In the genomic region with DNA sequence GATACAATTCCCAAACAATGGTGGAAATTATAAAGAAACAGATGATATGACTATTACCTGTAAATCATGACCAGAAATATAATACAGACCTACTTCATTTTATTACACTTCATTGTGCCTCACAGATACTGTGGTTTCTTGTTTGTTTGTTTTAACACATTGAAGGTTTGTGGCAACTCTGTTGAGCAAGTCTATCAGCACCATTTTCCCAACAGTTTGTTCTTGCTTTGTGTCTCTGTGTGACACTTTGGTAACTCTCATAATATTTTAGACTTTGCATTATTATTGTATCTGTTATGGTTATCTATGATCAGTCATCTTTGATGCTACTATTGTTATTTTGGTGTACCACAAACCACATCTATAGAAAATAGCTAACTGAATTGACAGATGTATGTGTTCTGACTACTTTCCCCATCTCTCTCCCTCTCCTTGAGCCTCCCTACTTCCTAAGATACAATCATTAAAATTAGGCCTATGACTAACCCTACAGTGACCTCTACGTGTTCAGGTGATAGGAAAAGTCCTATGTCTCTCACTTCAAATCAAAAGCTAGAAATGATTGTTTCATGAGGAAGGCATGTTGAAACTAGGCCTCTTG, we compare ENCODE assay signal across 11 cellular contexts. TPM values are rescaled to one million over a fixed set of nuclear protein-coding genes. Genes with fewer than 3 reads are reported as not detected.
DNase-seq lines count a peak whose midpoint lies in the region; ATAC-seq and TF ChIP-seq lines count a peak whose summit lies in the region.
"Had no signal": no experiment of that assay in that cellular context is flagged by ENCODE, and none has a peak within 500 bp of the region (broad histone marks: within the 10 kb centered on the region; RNA-seq: fewer than 3 reads in every experiment).

No MANE protein-coding gene starts in this region.

- H3K27me3 Mint-ChIP-seq in activated CD4-positive, alpha-beta T cell treated with anti-CD3 and anti-CD28 coated beads, Interleukin-2, amount 10 ng/mL, durations not matched to agents 24 days and 14 days = no peaks in the 10 kb centered on the region
- no peaks in the 10 kb centered on the region for H3K27me3 Mint-ChIP-seq in natural killer cell treated with Interleukin-12 subunit alpha and Interleukin-12 subunit beta and Interleukin-15 and Interleukin-18, amount 100 ng/mL, for 72 hours
- H3K27me3 Mint-ChIP-seq: progenitor cell of endocrine pancreas had no signal

- H3K4me1 Mint-ChIP-seq in activated CD4-positive, alpha-beta T cell treated with anti-CD3 and anti-CD28 coated beads, Interleukin-2, amount 10 ng/mL, durations not matched to agents 24 days and 14 days = peaks cover 11% of the 10 kb centered on the region
- peaks cover 26 to 27% of the 10 kb centered on the region in 2 donors for H3K4me1 Mint-ChIP-seq in natural killer cell treated with Interleukin-12 subunit alpha and Interleukin-12 subunit beta and Interleukin-15 and Interleukin-18, amount 100 ng/mL, for 72 hours (ENCODE audit: low read depth in 2 of 2)

- intact Hi-C loops in activated CD4-positive, alpha-beta T cell treated with anti-CD3 and anti-CD28 coated beads, Interleukin-2, amount 10 ng/mL, durations not matched to agents 24 days and 14 days (cut with micrococcal nuclease) = loop anchor here (1.0 to 2.0 kb wide), 2 partner anchors 50 to 154 kb away; partner anchors contain the start of gene FBXO33

- no peaks in the 10 kb centered on the region for H3K9me3 Mint-ChIP-seq in activated CD4-positive, alpha-beta T cell treated with anti-CD3 and anti-CD28 coated beads, Interleukin-2, amount 10 ng/mL, durations not matched to agents 24 days and 14 days
- no peaks in the 10 kb centered on the region for H3K9me3 Mint-ChIP-seq in natural killer cell treated with Interleukin-12 subunit alpha and Interleukin-12 subunit beta and Interleukin-15 and Interleukin-18, amount 100 ng/mL, for 72 hours

- no peak for TF ChIP-seq CTCF in omental fat pad (IDR thresholded peaks at IDR 0.05)

- H3K36me3 Mint-ChIP-seq in activated CD4-positive, alpha-beta T cell treated with anti-CD3 and anti-CD28 coated beads, Interleukin-2, amount 10 ng/mL, durations not matched to agents 24 days and 14 days (ENCODE audit: low read depth) = peaks cover 5% of the 10 kb centered on the region
- peaks cover 6% of the 10 kb centered on the region for H3K36me3 Mint-ChIP-seq in natural killer cell treated with Interleukin-12 subunit alpha and Interleukin-12 subunit beta and Interleukin-15 and Interleukin-18, amount 100 ng/mL, for 72 hours

- peak overlapping the region; percentile 8 for H3K27ac Mint-ChIP-seq in activated CD4-positive, alpha-beta T cell treated with anti-CD3 and anti-CD28 coated beads, Interleukin-2, amount 10 ng/mL, durations not matched to agents 24 days and 14 days
- peak overlapping the region in 1 of 2 donors; percentile 16 for H3K27ac Mint-ChIP-seq in natural killer cell treated with Interleukin-12 subunit alpha and Interleukin-12 subunit beta and Interleukin-15 and Interleukin-18, amount 100 ng/mL, for 72 hours

- DNase-seq in activated CD4-positive, alpha-beta T cell treated with anti-CD3 and anti-CD28 coated beads, Interleukin-2, amount 10 ng/mL, durations not matched to agents 24 days and 14 days = no peak
- DNase-seq in activated CD4-positive, alpha-beta T cell treated with anti-CD3 and anti-CD28 coated beads for 1 hour = no peak
- DNase-seq in natural killer cell treated with Interleukin-12 subunit alpha and Interleukin-12 subunit beta and Interleukin-15 and Interleukin-18, amount 100 ng/mL, for 72 hours (ENCODE audit: low spot score) = no peak
- DNase-seq in SIG-M5 (lab: John Stamatoyannopoulos, UW) = no peak
- DNase-seq in omental fat pad (ENCODE audit: low spot score) = no peak
- DNase-seq in HK-2 (ENCODE audit: unreplicated experiment) = no peak
- DNase-seq: cortex of kidney, DMS 273 treated with DMSO at 0.1 percent for 48 hours had no signal

- peak; percentile 67 for ATAC-seq in GM21381 (IDR thresholded peaks at IDR 0.05; ENCODE audit: unreplicated experiment)
- ATAC-seq in HG03520 (IDR thresholded peaks at IDR 0.05; ENCODE audit: unreplicated experiment) = peak; percentile 66
- ATAC-seq in natural killer cell treated with Interleukin-12 subunit alpha and Interleukin-12 subunit beta and Interleukin-15 and Interleukin-18, amount 100 ng/mL, for 72 hours = peak; percentile 48 to 62
- no peak for ATAC-seq in omental fat pad (ENCODE audit: low FRiP score)

- H3K4me3 Mint-ChIP-seq in activated CD4-positive, alpha-beta T cell treated with anti-CD3 and anti-CD28 coated beads, Interleukin-2, amount 10 ng/mL, durations not matched to agents 24 days and 14 days = no peak overlapping the region
- H3K4me3 Mint-ChIP-seq in natural killer cell treated with Interleukin-12 subunit alpha and Interleukin-12 subunit beta and Interleukin-15 and Interleukin-18, amount 100 ng/mL, for 72 hours = no peak overlapping the region

RNA-seq across cellular contexts. Expression of gene FBXO33, which starts 49.1 kb away (rescaled TPM):
- 17.9 and 18.9 TPM in 2 replicates for total RNA-seq in activated CD4-positive, alpha-beta T cell treated with anti-CD3 and anti-CD28 coated beads, Interleukin-2, amount 10 ng/mL, durations not matched to agents 24 days and 14 days
- total RNA-seq in natural killer cell treated with Interleukin-12 subunit alpha and Interleukin-12 subunit beta and Interleukin-15 and Interleukin-18, amount 100 ng/mL, for 72 hours = 10 to 100 TPM; 16.3 to 17.9 TPM
- 10 to 100 TPM; 12.6 to 25.2 (median 16.4) TPM for total RNA-seq in omental fat pad
